21 cellular contexts compared by ENCODE assay signal in genomic region chr16:51759329-51759728, GRCh38.
"Had no signal": no experiment of that assay in that cellular context is flagged by ENCODE, and none has a peak within 500 bp of the region (broad histone marks: within the 10 kb centered on the region; RNA-seq: fewer than 3 reads in every experiment).

No MANE protein-coding gene starts in this region.

- H3K27me3 ChIP-seq: ascending aorta had no signal

- FAIRE-seq: bronchial epithelial cell had no signal

- DNase-seq: activated CD4-positive, alpha-beta T cell treated with anti-CD3 and anti-CD28 coated beads, Interleukin-2, amount 50 U/mL, for 1 hour; activated CD8-positive, alpha-beta memory T cell treated with anti-CD3 and anti-CD28 coated beads, Interleukin-2, amount 50 U/mL, for 4 hours; activated effector memory CD4-positive, alpha-beta T cell treated with Interleukin-2 at 50 U/mL for 16 hours; activated naive CD4-positive, alpha-beta T cell treated with anti-CD3 and anti-CD28 coated beads, Interleukin-2, amount 10 ng/mL, durations not matched to agents 7 days and 5 days; activated T-cell treated with anti-CD3 and anti-CD28 coated beads, Interleukin-2, amount 50 U/mL, for 48 hours; cerebellar nuclear complex; cortex of kidney; gastrocnemius medialis; heart left ventricle; left lung; midbrain; occipital lobe; stimulated activated CD4-positive, alpha-beta T cell treated with anti-CD3 and anti-CD28 coated beads, Interleukin-12 subunit alpha, Interleukin-12 subunit beta, amount 100 ng/mL, for 4 hours; stimulated activated CD4-positive, alpha-beta T cell treated with anti-CD3 and anti-CD28 coated beads, Interleukin-1b, Interleukin-23, amount 100 ng/mL, for 48 hours; stimulated activated CD8-positive, alpha-beta memory T cell treated with anti-CD3 and anti-CD28 coated beads, Interleukin-4, amount 100 ng/mL, for 48 hours; stimulated activated naive CD4-positive, alpha-beta T cell; T-helper 9 cell had no signal

- H3K4me3 ChIP-seq: ascending aorta, gastrocnemius medialis, heart left ventricle, left lung had no signal

- H3K4me1 Mint-ChIP-seq: activated naive CD4-positive, alpha-beta T cell treated with anti-CD3 and anti-CD28 coated beads, Interleukin-2, amount 10 ng/mL, durations not matched to agents 7 days and 5 days had no signal

- H3K4me3 Mint-ChIP-seq: activated naive CD4-positive, alpha-beta T cell treated with anti-CD3 and anti-CD28 coated beads, Interleukin-2, amount 10 ng/mL, durations not matched to agents 7 days and 5 days; nephron had no signal

- H3K27ac ChIP-seq: ascending aorta, gastrocnemius medialis, heart left ventricle, left lung had no signal

- H3K36me3 ChIP-seq: ascending aorta, gastrocnemius medialis, heart left ventricle, left lung had no signal

- H3K4me1 ChIP-seq: ascending aorta, gastrocnemius medialis, left lung had no signal

- H3K27ac Mint-ChIP-seq: activated naive CD4-positive, alpha-beta T cell treated with anti-CD3 and anti-CD28 coated beads, Interleukin-2, amount 10 ng/mL, durations not matched to agents 7 days and 5 days; nephron had no signal

- ATAC-seq: activated CD4-positive, CD25-positive, alpha-beta regulatory T cell treated with anti-CD3 and anti-CD28 coated beads, Interleukin-2, amount 50 U/mL, for 24 hours; gastrocnemius medialis; heart left ventricle; left lung had no signal

- H3K9me3 Mint-ChIP-seq: activated naive CD4-positive, alpha-beta T cell treated with anti-CD3 and anti-CD28 coated beads, Interleukin-2, amount 10 ng/mL, durations not matched to agents 7 days and 5 days; nephron had no signal

- H3K36me3 Mint-ChIP-seq: activated naive CD4-positive, alpha-beta T cell treated with anti-CD3 and anti-CD28 coated beads, Interleukin-2, amount 10 ng/mL, durations not matched to agents 7 days and 5 days had no signal

- H3K9me3 ChIP-seq: ascending aorta, gastrocnemius medialis, heart left ventricle, left lung had no signal
